Comparison of ENCODE assay signal across 22 cellular contexts in the genomic region with DNA sequence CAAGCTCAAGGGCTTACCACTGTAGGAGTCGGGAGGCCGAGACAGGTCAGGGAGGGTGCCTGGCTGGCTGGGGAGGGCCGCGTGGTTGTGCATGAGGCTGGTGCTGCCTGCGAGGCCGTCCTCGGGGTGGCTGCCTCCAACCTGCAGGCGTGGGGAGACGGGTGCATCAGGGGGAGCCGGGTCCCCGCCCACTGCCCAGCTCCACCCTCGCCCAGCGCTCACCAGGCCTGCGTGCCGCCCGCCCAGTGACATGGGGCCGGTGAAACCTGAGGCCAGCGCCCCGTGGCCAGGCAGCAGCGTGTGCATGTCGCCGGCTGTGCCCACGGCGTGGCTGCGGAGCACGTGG. TPM values are rescaled to one million over a fixed set of nuclear protein-coding genes. Genes with fewer than 3 reads are reported as not detected.
DNase-seq lines count a peak whose midpoint lies in the region; ATAC-seq, FAIRE-seq and TF ChIP-seq lines count a peak whose summit lies in the region.
"Had no signal": no experiment of that assay in that cellular context is flagged by ENCODE, and none has a peak within 500 bp of the region (broad histone marks: within the 10 kb centered on the region; RNA-seq: fewer than 3 reads in every experiment).

No MANE protein-coding gene starts in this region.

- DNase-seq in SK-N-SH (peak; percentile 30), GM12878 (ENCODE audit: low read depth, low spot score) (no peak), neuronal stem cell (ENCODE audit: low spot score) (no peak), LoVo (ENCODE audit: low spot score) (no peak)
- no peak for DNase-seq in activated CD4-positive, alpha-beta T cell treated with anti-CD3 and anti-CD28 coated beads, Interleukin-2, amount 10 ng/mL, durations not matched to agents 7 days and 5 days
- DNase-seq: BE2C; CD4-positive, CD25-positive, alpha-beta regulatory T cell; GOT3; IMR-90; NCI-H1092; NCI-H1417 treated with DMSO at 0.1 percent for 48 hours; NCI-H1694 treated with DMSO at 0.1 percent for 48 hours; NCI-H2081; NCI-H2227 treated with DMSO at 0.1 percent for 48 hours; NCI-H510A; NCI-H69 had no signal

- SMC1A ChIA-PET in GM12878 (lab: Charles Lee; ENCODE audit: uncharacterized antibody, unreplicated experiment): no interaction called here

- POLR2A ChIA-PET in SK-N-SH (lab: Yijun Ruan, JAX) (no interaction called here), GM12878 (lab: Charles Lee) (no interaction called here)
- POLR2A ChIA-PET in activated CD4-positive, alpha-beta T cell treated with anti-CD3 and anti-CD28 coated beads, Interleukin-2, amount 10 ng/mL, durations not matched to agents 7 days and 5 days (lab: Charles Lee): interaction anchor here (0.7 kb wide), 1 partner anchor 149 kb away, joined by 3 read pairs; no protein-coding TSS in a partner anchor

- TF ChIP-seq CTCF in SK-N-SH (IDR thresholded peaks at IDR 0.05): no peak
- TF ChIP-seq CTCF in DOHH2 (IDR thresholded peaks at IDR 0.05; ENCODE audit: low read depth, low read length, poor library complexity, severe bottlenecking): no peak
- TF ChIP-seq CTCF in GM12878 (IDR thresholded peaks at IDR 0.05 in 2 of 3, conservative IDR thresholded peaks at IDR 0.05 in 1 of 3; ENCODE audit: control insufficient read depth in 2 of 3, extremely low read depth in 1 of 3, insufficient read depth in 1 of 3, low read depth in 3 of 3, low read length in 3 of 3): no peak

- no peak overlapping the region for H2BK5ac ChIP-seq in neuronal stem cell (ENCODE audit: low read length)

- no peak overlapping the region for H3K4ac ChIP-seq in neuronal stem cell (ENCODE audit: low read length)

- H2BK15ac ChIP-seq in neuronal stem cell (ENCODE audit: low read length): no peak overlapping the region

- no peaks in the 10 kb centered on the region; a peak in 1 of 4 replicates for H3K4me1 ChIP-seq in SK-N-SH (ENCODE audit: control insufficient read depth in 1 of 2, insufficient read depth in 2 of 2, low read depth in 1 of 2, low read length in 1 of 2)
- peaks cover 84% of the 10 kb centered on the region for H3K4me1 ChIP-seq in DOHH2 (ENCODE audit: control insufficient read depth, low read length)
- no peaks in the 10 kb centered on the region for H3K4me1 ChIP-seq in GM12878 (ENCODE audit: control insufficient read depth, insufficient read depth, low read length)
- peaks cover 0 to 3% of the 10 kb centered on the region in 2 donors for H3K4me1 ChIP-seq in neuronal stem cell (ENCODE audit: control insufficient read depth in 2 of 2, insufficient read depth in 1 of 2, low read depth in 1 of 2, low read length in 2 of 2)
- H3K4me1 ChIP-seq: BE2C, SJSA1 had no signal

- H3K27me3 Mint-ChIP-seq in activated CD4-positive, alpha-beta T cell treated with anti-CD3 and anti-CD28 coated beads, Interleukin-2, amount 10 ng/mL, durations not matched to agents 7 days and 5 days: no peaks in the 10 kb centered on the region
- H3K27me3 Mint-ChIP-seq: CD4-positive, CD25-positive, alpha-beta regulatory T cell had no signal

- H3K27me3 ChIP-seq in SK-N-SH (ENCODE audit: insufficient read depth): no peaks in the 10 kb centered on the region
- no peaks in the 10 kb centered on the region for H3K27me3 ChIP-seq in DOHH2 (ENCODE audit: control insufficient read depth, low read length)
- no peaks in the 10 kb centered on the region for H3K27me3 ChIP-seq in GM12878 (replicated peaks in 1 of 2; ENCODE audit: control insufficient read depth in 2 of 2, insufficient read depth in 2 of 2, low read length in 1 of 2)
- H3K27me3 ChIP-seq in neuronal stem cell (ENCODE audit: control insufficient read depth in 3 of 3, insufficient read depth in 3 of 3, low read depth in 1 of 3, low read length in 3 of 3): no peaks in the 10 kb centered on the region
- H3K27me3 ChIP-seq: BE2C, SJSA1 had no signal

- H3K9me2 ChIP-seq in SK-N-SH: no peaks in the 10 kb centered on the region
- H3K9me2 ChIP-seq in DOHH2 (replicated peaks; ENCODE audit: control insufficient read depth, low read length): no peaks in the 10 kb centered on the region

- H3K79me2 ChIP-seq in SK-N-SH (ENCODE audit: insufficient read depth): 0 out of 2 replicates have a peak, but pooled peaks cover 8% of the 10 kb centered on the region
- peaks cover 64% of the 10 kb centered on the region for H3K79me2 ChIP-seq in DOHH2 (ENCODE audit: control insufficient read depth, low read length)
- H3K79me2 ChIP-seq in GM12878 (ENCODE audit: control insufficient read depth, insufficient read depth, low read length): no peaks in the 10 kb centered on the region

- no peaks in the 10 kb centered on the region for H3K9me3 Mint-ChIP-seq in activated CD4-positive, alpha-beta T cell treated with anti-CD3 and anti-CD28 coated beads, Interleukin-2, amount 10 ng/mL, durations not matched to agents 7 days and 5 days
- H3K9me3 Mint-ChIP-seq: CD4-positive, CD25-positive, alpha-beta regulatory T cell had no signal

- TF ChIP-seq EP300 in SK-N-SH (IDR thresholded peaks at IDR 0.05; ENCODE audit: borderline replicate concordance in 1 of 2, low read depth in 1 of 2, low read length in 1 of 2) (no peak), GM12878 (IDR thresholded peaks at IDR 0.05; ENCODE audit: borderline replicate concordance in 1 of 2, control insufficient read depth in 1 of 2, low read depth in 2 of 2, low read length in 2 of 2) (no peak)

- no peak for ATAC-seq in SK-N-SH treated with all-trans-retinoic acid at 6 μM for 48 hours
- no peak for ATAC-seq in GM12878

- no peak overlapping the region for H2AFZ ChIP-seq in SK-N-SH (ENCODE audit: low read depth)
- no peak overlapping the region for H2AFZ ChIP-seq in GM12878 (ENCODE audit: control insufficient read depth, low read depth, low read length)
- no peak overlapping the region for H2AFZ ChIP-seq in neuronal stem cell (ENCODE audit: low read length)

- H3K79me1 ChIP-seq in neuronal stem cell (ENCODE audit: low read depth, low read length): peaks cover 36% of the 10 kb centered on the region

- in situ Hi-C loops in GM12878 (cut with MboI): no loop called here

- no peaks in the 10 kb centered on the region for H3K9me3 ChIP-seq in SK-N-SH
- H3K9me3 ChIP-seq in DOHH2 (ENCODE audit: control insufficient read depth, insufficient read depth, low read length): no peaks in the 10 kb centered on the region
- no peaks in the 10 kb centered on the region for H3K9me3 ChIP-seq in GM12878 (replicated peaks; ENCODE audit: control insufficient read depth, insufficient read depth, low read length)
- H3K9me3 ChIP-seq in neuronal stem cell (replicated peaks in 1 of 2; ENCODE audit: control insufficient read depth in 2 of 2, insufficient read depth in 1 of 2, low read depth in 1 of 2, low read length in 2 of 2): peaks cover 0 to 4% of the 10 kb centered on the region in 2 donors
- H3K9me3 ChIP-seq: BE2C, SJSA1 had no signal

- H3K27ac ChIP-seq in SK-N-SH (ENCODE audit: low read depth in 2 of 2, low read length in 1 of 2) (no peak overlapping the region), DOHH2 (ENCODE audit: low read depth, low read length) (no peak overlapping the region), GM12878 (ENCODE audit: control insufficient read depth, insufficient read depth) (no peak overlapping the region), neuronal stem cell (replicated peaks; ENCODE audit: low read length) (no peak overlapping the region)
- H3K27ac ChIP-seq: 22Rv1, SJSA1 had no signal

- H3K18ac ChIP-seq in neuronal stem cell (ENCODE audit: low read length): no peak overlapping the region

- H3F3A ChIP-seq in SK-N-SH (replicated peaks; ENCODE audit: insufficient read depth) (peaks cover 2% of the 10 kb centered on the region), DOHH2 (ENCODE audit: control insufficient read depth, insufficient read depth) (peaks cover 17% of the 10 kb centered on the region; the same call in 1 of the 2 replicates)

- H3K36me3 ChIP-seq in SK-N-SH (replicated peaks in 1 of 2; ENCODE audit: control insufficient read depth in 1 of 2, insufficient read depth in 2 of 2, low read length in 1 of 2) (peaks cover 3 to 73% of the 10 kb centered on the region in 2 experiments), DOHH2 (ENCODE audit: control insufficient read depth, low read length) (peaks cover 95% of the 10 kb centered on the region), GM12878 (ENCODE audit: control insufficient read depth in 2 of 2, insufficient read depth in 2 of 2, low read length in 1 of 2) (peaks cover 21 to 55% of the 10 kb centered on the region in 2 experiments), neuronal stem cell (replicated peaks in 1 of 2; ENCODE audit: control insufficient read depth in 2 of 2, insufficient read depth in 2 of 2, low read length in 2 of 2) (peaks cover 79 to 97% of the 10 kb centered on the region in 2 donors)

- no peak overlapping the region for H2BK120ac ChIP-seq in neuronal stem cell (ENCODE audit: low read depth, low read length)

- H3K14ac ChIP-seq in neuronal stem cell (ENCODE audit: low read length): peak overlapping the region; percentile 38

- intact Hi-C loops in GM12878 (cut with micrococcal nuclease; ENCODE audit: unreplicated experiment): loop anchor here (2.0 kb wide), 1 partner anchor 32 kb away; no protein-coding TSS in a partner anchor

- H3K23ac ChIP-seq in neuronal stem cell (ENCODE audit: low read depth, low read length, poor library complexity): peak overlapping the region; percentile 73

- H3K9ac ChIP-seq in SK-N-SH: no peak overlapping the region
- H3K9ac ChIP-seq in GM12878 (ENCODE audit: control insufficient read depth, insufficient read depth, low read length): no peak overlapping the region
- peak overlapping the region; percentile 70 for H3K9ac ChIP-seq in neuronal stem cell (ENCODE audit: low read depth, low read length, poor library complexity)

- H3K36me3 Mint-ChIP-seq in activated CD4-positive, alpha-beta T cell treated with anti-CD3 and anti-CD28 coated beads, Interleukin-2, amount 10 ng/mL, durations not matched to agents 7 days and 5 days (ENCODE audit: low read depth): peaks cover 28% of the 10 kb centered on the region

- CTCF ChIA-PET in SK-N-SH (lab: Yijun Ruan, JAX): interaction anchor here (0.8 to 1.4 kb wide), 2 partner anchors 32 to 72 kb away, joined by 3 read pairs; no protein-coding TSS in a partner anchor
- CTCF ChIA-PET in GM12878 (lab: Yijun Ruan, JAX): interaction anchor here (1.0 kb wide), 1 partner anchor 53 kb away, joined by 3 read pairs; no protein-coding TSS in a partner anchor
- CTCF ChIA-PET in activated CD4-positive, alpha-beta T cell treated with anti-CD3 and anti-CD28 coated beads, Interleukin-2, amount 10 ng/mL, durations not matched to agents 7 days and 5 days (lab: Charles Lee): interaction anchor here (1.3 to 1.9 kb wide), 2 partner anchors 34 to 54 kb away, joined by 4 to 5 read pairs; a partner anchor contains a TSS

- FAIRE-seq in GM12878 (lab: Jason Lieb, UNC): no peak
- FAIRE-seq: D721Med, RCC 7860 had no signal

- no peak overlapping the region for H2AK5ac ChIP-seq in neuronal stem cell (ENCODE audit: low read depth, low read length)

- H3K4me3 ChIP-seq in SK-N-SH (ENCODE audit: low read depth in 2 of 2, low read length in 1 of 2): no peak overlapping the region
- no peak overlapping the region for H3K4me3 ChIP-seq in DOHH2 (ENCODE audit: low read length)
- H3K4me3 ChIP-seq in GM12878: no peak overlapping the region
- H3K4me3 ChIP-seq in neuronal stem cell (ENCODE audit: low read length in 2 of 2): peak overlapping the region in 1 of 2 donors; percentile 16
- H3K4me3 ChIP-seq: SJSA1 had no signal

- no peak overlapping the region for H4K91ac ChIP-seq in neuronal stem cell (ENCODE audit: low read depth, low read length, poor library complexity)

- RAD21 ChIA-PET in GM12878 (lab: Charles Lee; ENCODE audit: unreplicated experiment): interaction anchor here (1.0 kb wide), 1 partner anchor 32 kb away, joined by 3 read pairs; no protein-coding TSS in a partner anchor

- no peak overlapping the region for H3K4me3 Mint-ChIP-seq in activated CD4-positive, alpha-beta T cell treated with anti-CD3 and anti-CD28 coated beads, Interleukin-2, amount 10 ng/mL, durations not matched to agents 7 days and 5 days
- H3K4me3 Mint-ChIP-seq: CD4-positive, CD25-positive, alpha-beta regulatory T cell had no signal

- H4K8ac ChIP-seq in neuronal stem cell (ENCODE audit: low read depth, low read length): no peak overlapping the region

- peaks cover 17% of the 10 kb centered on the region for H3K4me1 Mint-ChIP-seq in activated CD4-positive, alpha-beta T cell treated with anti-CD3 and anti-CD28 coated beads, Interleukin-2, amount 10 ng/mL, durations not matched to agents 7 days and 5 days

- H4K20me1 ChIP-seq in SK-N-SH (ENCODE audit: insufficient read depth): peaks cover 10% of the 10 kb centered on the region; the same call in 1 of the 2 replicates
- H4K20me1 ChIP-seq in DOHH2 (ENCODE audit: control insufficient read depth, insufficient read depth, low read depth, low read length): peaks cover 6% of the 10 kb centered on the region; the same call in 1 of the 2 replicates
- H4K20me1 ChIP-seq in GM12878 (ENCODE audit: control insufficient read depth, insufficient read depth): no peaks in the 10 kb centered on the region

- no peak overlapping the region for H3K27ac Mint-ChIP-seq in activated CD4-positive, alpha-beta T cell treated with anti-CD3 and anti-CD28 coated beads, Interleukin-2, amount 10 ng/mL, durations not matched to agents 7 days and 5 days

- H2BK12ac ChIP-seq in neuronal stem cell (ENCODE audit: low read length): no peak overlapping the region

- no peak overlapping the region for H3K4me2 ChIP-seq in SK-N-SH
- peak overlapping the region; percentile 48; the same call in 1 of the 2 replicates for H3K4me2 ChIP-seq in DOHH2 (ENCODE audit: low read length)
- H3K4me2 ChIP-seq in GM12878 (ENCODE audit: control insufficient read depth, insufficient read depth): no peak overlapping the region
- H3K4me2 ChIP-seq in neuronal stem cell (ENCODE audit: insufficient read depth, low read length, poor library complexity, severe bottlenecking): no peak overlapping the region

- no TSS peak for BruUV-seq in GM12878 (replicated peaks; lab: Mats Ljungman, UMichigan)

- no peak for TF ChIP-seq RAD21 in SK-N-SH (IDR thresholded peaks at IDR 0.05; ENCODE audit: low read length)
- no peak for TF ChIP-seq RAD21 in GM12878 (IDR thresholded peaks at IDR 0.05; ENCODE audit: insufficient read depth, low read depth, low read length)

- peak; percentile 62 for TF ChIP-seq POLR2A in GM12878 (IDR thresholded peaks at IDR 0.05; ENCODE audit: low read depth, low read length)

- 97% methylated on average over 7 of the region's 26 CpGs for WGBS in SK-N-SH (ENCODE audit: low lambda C conversion rate)
- WGBS in GM12878 (ENCODE audit: insufficient coverage, insufficient replicate concordance, low lambda C conversion rate, missing lambda C conversion rate): 91% methylated on average over 21 of the region's 26 CpGs
- WGBS in neuronal stem cell (ENCODE audit: extremely low coverage in 2 of 2, insufficient read length in 2 of 2, insufficient replicate concordance in 1 of 2), 2 donors: no CpG with 5 or more reads among the region's 26 CpGs

RNA-seq across cellular contexts. Expression of a gene that starts 13.8 kb away (rescaled TPM):
- polyA plus RNA-seq in SK-N-SH (2012; rRNA removed) (247 and 372 TPM in 2 replicates), GM12878 (2011; rRNA removed) (191 and 219 TPM in 2 replicates), GM12878 (2014; fragmentation: Illumina TruSeq; extraction: Trizol) (15.8 and 29.0 TPM in 2 replicates), GM12878 (2014; fragmentation: Nextera tagmentation; extraction: Ambion mirVana) (100 to 1,000 TPM; 166 to 418 TPM), GM12878 (2014; rRNA removed) (146 and 157 TPM in 2 replicates), GM12878 (2016; fragmentation: Nextera tagmentation; extraction: Ambion mirVana) (100 to 1,000 TPM; 520 to 586 TPM)
- polyA plus RNA-seq in SK-N-SH (2012; cell fraction: cytosol; rRNA removed): 232 and 233 TPM in 2 replicates
- polyA plus RNA-seq in SK-N-SH (2012; cell fraction: nucleus; rRNA removed): 81.2 and 187 TPM in 2 replicates
- total RNA-seq in GM12878 (2013; cell fraction: nucleolus; rRNA removed): 26.2 and 28.8 TPM in 2 replicates
- total RNA-seq in GM12878 (2014; rRNA removed) (107 and 113 TPM in 2 replicates), GM12878 (2014; rRNA removed; fragmentation: Illumina TruSeq; extraction: Trizol) (28.6 and 30.2 TPM in 2 replicates), GM12878 (2021) (223 and 247 TPM in 2 replicates)
- polyA plus RNA-seq in GM12878 (2011; ENCODE audit: low read depth): 21.7 TPM
- polyA plus RNA-seq in GM12878 (2011; cell fraction: cytosol; rRNA removed): 138 and 274 TPM in 2 replicates
- polyA plus RNA-seq in GM12878 (2011; cell fraction: nucleus; rRNA removed): 79.3 and 87.4 TPM in 2 replicates
- polyA plus RNA-seq in GM12878 (2012): 111 and 143 TPM in 2 replicates
- 13.8 and 24.5 TPM in 2 replicates for polyA minus RNA-seq in GM12878 (2011; rRNA and poly(A)+ RNA removed)
- 18.3 and 26.5 TPM in 2 replicates for polyA minus RNA-seq in GM12878 (2011; cell fraction: cytosol; rRNA and poly(A)+ RNA removed)
- polyA minus RNA-seq in GM12878 (2011; cell fraction: nucleus; rRNA and poly(A)+ RNA removed): 12.0 and 23.8 TPM in 2 replicates
- polyA plus RNA-seq in neuronal stem cell (2013, experiment 1 of 2): 160 TPM
- 160 TPM for polyA plus RNA-seq in neuronal stem cell (2013, experiment 2 of 2)
- 100 to 1,000 TPM; 144 to 184 TPM for total RNA-seq in activated CD4-positive, alpha-beta T cell treated with anti-CD3 and anti-CD28 coated beads, Interleukin-2, amount 10 ng/mL, durations not matched to agents 7 days and 5 days

RNA-seq across cellular contexts. Expression of a gene that starts 26.4 kb away (rescaled TPM):
- polyA plus RNA-seq in SK-N-SH (2012; rRNA removed): 74.1 and 96.5 TPM in 2 replicates
- polyA plus RNA-seq in SK-N-SH (2012; cell fraction: cytosol; rRNA removed): 44.9 and 52.3 TPM in 2 replicates
- 183 and 250 TPM in 2 replicates for polyA plus RNA-seq in SK-N-SH (2012; cell fraction: nucleus; rRNA removed)
- total RNA-seq in GM12878 (2013; cell fraction: nucleolus; rRNA removed): 37.4 and 45.4 TPM in 2 replicates
- 93.6 and 105 TPM in 2 replicates for total RNA-seq in GM12878 (2014; rRNA removed)
- 16.7 and 21.0 TPM in 2 replicates for total RNA-seq in GM12878 (2014; rRNA removed; fragmentation: Illumina TruSeq; extraction: Trizol)
- 95.9 and 107 TPM in 2 replicates for total RNA-seq in GM12878 (2021)
- polyA plus RNA-seq in GM12878 (2011; ENCODE audit: low read depth): 8.0 TPM
- 10.2 and 21.8 TPM in 2 replicates for polyA plus RNA-seq in GM12878 (2011; rRNA removed)
- polyA plus RNA-seq in GM12878 (2011; cell fraction: cytosol; rRNA removed): 40.6 and 75.9 TPM in 2 replicates
- polyA plus RNA-seq in GM12878 (2011; cell fraction: nucleus; rRNA removed): 66.8 and 112 TPM in 2 replicates
- 39.0 and 47.6 TPM in 2 replicates for polyA plus RNA-seq in GM12878 (2012)
- polyA plus RNA-seq in GM12878 (2014; fragmentation: Illumina TruSeq; extraction: Trizol): 2.9 and 6.6 TPM in 2 replicates
- polyA plus RNA-seq in GM12878 (2014; fragmentation: Nextera tagmentation; extraction: Ambion mirVana): 1 to 10 TPM in 1 of 2 experiments, under 1 TPM in 1; 0.13 to 1.7 TPM
- 91.0 and 117 TPM in 2 replicates for polyA plus RNA-seq in GM12878 (2014; rRNA removed)
- polyA plus RNA-seq in GM12878 (2016; fragmentation: Nextera tagmentation; extraction: Ambion mirVana): 10 to 100 TPM; 22.0 to 40.2 TPM
- polyA minus RNA-seq in GM12878 (2011; rRNA and poly(A)+ RNA removed): 27.1 and 50.4 TPM in 2 replicates
- 25.1 and 31.5 TPM in 2 replicates for polyA minus RNA-seq in GM12878 (2011; cell fraction: cytosol; rRNA and poly(A)+ RNA removed)
- 11.4 and 26.6 TPM in 2 replicates for polyA minus RNA-seq in GM12878 (2011; cell fraction: nucleus; rRNA and poly(A)+ RNA removed)
- polyA plus RNA-seq in neuronal stem cell (2013, experiment 1 of 2): 68.0 TPM
- 64.2 TPM for polyA plus RNA-seq in neuronal stem cell (2013, experiment 2 of 2)
- total RNA-seq in activated CD4-positive, alpha-beta T cell treated with anti-CD3 and anti-CD28 coated beads, Interleukin-2, amount 10 ng/mL, durations not matched to agents 7 days and 5 days: 10 to 100 TPM; 76.2 to 93.3 TPM

RNA-seq across cellular contexts. Expression of a gene that starts 33.3 kb away (rescaled TPM):
- 81.3 and 104 TPM in 2 replicates for polyA plus RNA-seq in SK-N-SH (2012; rRNA removed)
- 49.6 and 82.9 TPM in 2 replicates for polyA plus RNA-seq in SK-N-SH (2012; cell fraction: cytosol; rRNA removed)
- polyA plus RNA-seq in SK-N-SH (2012; cell fraction: nucleus; rRNA removed): 173 and 175 TPM in 2 replicates
- 89.3 and 101 TPM in 2 replicates for total RNA-seq in GM12878 (2013; cell fraction: nucleolus; rRNA removed)
- total RNA-seq in GM12878 (2014; rRNA removed): 147 and 165 TPM in 2 replicates
- total RNA-seq in GM12878 (2014; rRNA removed; fragmentation: Illumina TruSeq; extraction: Trizol): 65.3 and 81.4 TPM in 2 replicates
- 262 and 282 TPM in 2 replicates for total RNA-seq in GM12878 (2021)
- polyA plus RNA-seq in GM12878 (2011; ENCODE audit: low read depth): 129 TPM
- polyA plus RNA-seq in GM12878 (2011; rRNA removed): 52.4 and 65.0 TPM in 2 replicates
- 82.5 and 151 TPM in 2 replicates for polyA plus RNA-seq in GM12878 (2011; cell fraction: cytosol; rRNA removed)
- polyA plus RNA-seq in GM12878 (2011; cell fraction: nucleus; rRNA removed): 292 and 390 TPM in 2 replicates
- polyA plus RNA-seq in GM12878 (2012): 223 and 266 TPM in 2 replicates
- polyA plus RNA-seq in GM12878 (2014; fragmentation: Illumina TruSeq; extraction: Trizol): 32.7 and 76.5 TPM in 2 replicates
- polyA plus RNA-seq in GM12878 (2014; fragmentation: Nextera tagmentation; extraction: Ambion mirVana): 10 to 100 TPM in 1 of 2 experiments, 1 to 10 TPM in 1; 6.7 to 24.0 TPM
- polyA plus RNA-seq in GM12878 (2014; rRNA removed): 191 and 239 TPM in 2 replicates
- polyA plus RNA-seq in GM12878 (2016; fragmentation: Nextera tagmentation; extraction: Ambion mirVana): 10 to 100 TPM; 50.6 to 58.3 TPM
- polyA minus RNA-seq in GM12878 (2011; rRNA and poly(A)+ RNA removed): 24.4 and 53.7 TPM in 2 replicates
- 50.1 and 67.3 TPM in 2 replicates for polyA minus RNA-seq in GM12878 (2011; cell fraction: cytosol; rRNA and poly(A)+ RNA removed)
- polyA minus RNA-seq in GM12878 (2011; cell fraction: nucleus; rRNA and poly(A)+ RNA removed): 29.3 and 52.0 TPM in 2 replicates
- 333 TPM for polyA plus RNA-seq in neuronal stem cell (2013, experiment 1 of 2)
- polyA plus RNA-seq in neuronal stem cell (2013, experiment 2 of 2): 334 TPM
- total RNA-seq in activated CD4-positive, alpha-beta T cell treated with anti-CD3 and anti-CD28 coated beads, Interleukin-2, amount 10 ng/mL, durations not matched to agents 7 days and 5 days: 10 to 100 TPM; 84.5 to 85.9 TPM

RNA-seq across cellular contexts. Expression of a gene that starts 50.9 kb away (rescaled TPM):
- polyA plus RNA-seq in SK-N-SH (2012; rRNA removed): 11.5 and 14.9 TPM in 2 replicates
- polyA plus RNA-seq in SK-N-SH (2012; cell fraction: cytosol; rRNA removed): 6.4 and 11.6 TPM in 2 replicates
- polyA plus RNA-seq in SK-N-SH (2012; cell fraction: nucleus; rRNA removed): 10.4 and 15.7 TPM in 2 replicates
- total RNA-seq in GM12878 (2013; cell fraction: nucleolus; rRNA removed): 0.75 and 0.95 TPM in 2 replicates
- total RNA-seq in GM12878 (2014; rRNA removed): 4.3 and 5.7 TPM in 2 replicates
- total RNA-seq in GM12878 (2014; rRNA removed; fragmentation: Illumina TruSeq; extraction: Trizol): 0.76 and 1.2 TPM in 2 replicates
- total RNA-seq in GM12878 (2021): 6.1 and 6.8 TPM in 2 replicates
- 0.22 TPM for polyA plus RNA-seq in GM12878 (2011; ENCODE audit: low read depth)
- polyA plus RNA-seq in GM12878 (2011; rRNA removed): 0.55 and 0.87 TPM in 2 replicates
- polyA plus RNA-seq in GM12878 (2011; cell fraction: cytosol; rRNA removed): 1.0 and 2.9 TPM in 2 replicates
- 0.96 and 2.0 TPM in 2 replicates for polyA plus RNA-seq in GM12878 (2011; cell fraction: nucleus; rRNA removed)
- 1.9 and 2.2 TPM in 2 replicates for polyA plus RNA-seq in GM12878 (2012)
- polyA plus RNA-seq in GM12878 (2014; fragmentation: Illumina TruSeq; extraction: Trizol): 0.43 TPM in 2 replicates
- polyA plus RNA-seq in GM12878 (2014; fragmentation: Nextera tagmentation; extraction: Ambion mirVana): 1 to 10 TPM in 1 of 2 experiments, under 1 TPM in 1; 0.42 to 1.6 TPM
- polyA plus RNA-seq in GM12878 (2014; rRNA removed): 3.3 and 3.6 TPM in 2 replicates
- under 1 TPM; 0.18 to 0.63 TPM for polyA plus RNA-seq in GM12878 (2016; fragmentation: Nextera tagmentation; extraction: Ambion mirVana)
- 0.22 and 0.62 TPM in 2 replicates for polyA minus RNA-seq in GM12878 (2011; rRNA and poly(A)+ RNA removed)
- polyA minus RNA-seq in GM12878 (2011; cell fraction: cytosol; rRNA and poly(A)+ RNA removed): 4.4 TPM in 2 replicates
- polyA minus RNA-seq in GM12878 (2011; cell fraction: nucleus; rRNA and poly(A)+ RNA removed): 0.24 and 0.96 TPM in 2 replicates
- 59.8 TPM for polyA plus RNA-seq in neuronal stem cell (2013, experiment 1 of 2)
- polyA plus RNA-seq in neuronal stem cell (2013, experiment 2 of 2): 59.0 TPM
- total RNA-seq in activated CD4-positive, alpha-beta T cell treated with anti-CD3 and anti-CD28 coated beads, Interleukin-2, amount 10 ng/mL, durations not matched to agents 7 days and 5 days: 10 to 100 TPM in 1 of 2 experiments, 1 to 10 TPM in 1; 10.0 to 12.1 TPM
